13 cellular contexts compared by ENCODE assay signal in genomic region chr4:123744664-123745290, GRCh38.
DNase-seq lines count a peak whose midpoint lies in the region; ATAC-seq and TF ChIP-seq lines count a peak whose summit lies in the region.
"Had no signal": no experiment of that assay in that cellular context is flagged by ENCODE, and none has a peak within 500 bp of the region (broad histone marks: within the 10 kb centered on the region; RNA-seq: fewer than 3 reads in every experiment).

No MANE protein-coding gene starts in this region.

- H3K4me1 ChIP-seq in left lung (peaks cover 4 to 33% of the 10 kb centered on the region in 2 donors), smooth muscle cell (ENCODE audit: low read depth) (peaks cover 8% of the 10 kb centered on the region)

- ATAC-seq in left lung, result peak; percentile 57
- no peak for ATAC-seq in activated naive CD8-positive, alpha-beta T cell treated with anti-CD3 and anti-CD28 coated beads, Interleukin-2, amount 50 U/mL, for 24 hours
- ATAC-seq: HCT116, T-cell had no signal

- H3K9me3 Mint-ChIP-seq in T-helper 2 cell treated with Interferon-gamma antibody and Interleukin-4, amounts not matched to agents 5 μg/mL and 100 μg/mL, for 36 hours, result no peaks in the 10 kb centered on the region
- H3K9me3 Mint-ChIP-seq in activated naive CD8-positive, alpha-beta T cell treated with anti-CD3 and anti-CD28 coated beads, Interleukin-2, amount 50 U/mL, for 24 hours, result no peaks in the 10 kb centered on the region
- H3K9me3 Mint-ChIP-seq: T-cell had no signal

- H3K9me3 ChIP-seq in left lung (no peaks in the 10 kb centered on the region), smooth muscle cell (replicated peaks; ENCODE audit: low read depth) (no peaks in the 10 kb centered on the region)

- TF ChIP-seq CTCF in choroid plexus epithelial cell (conservative IDR thresholded peaks at IDR 0.05; ENCODE audit: low read depth, low read length), result no peak
- TF ChIP-seq CTCF in left lung (IDR thresholded peaks at IDR 0.05), result no peak
- no peak for TF ChIP-seq CTCF in smooth muscle cell (IDR thresholded peaks at IDR 0.05; ENCODE audit: borderline replicate concordance, insufficient read depth, poor library complexity, severe bottlenecking)

- peak overlapping the region; percentile 39 for H3K4me3 ChIP-seq in choroid plexus epithelial cell (ENCODE audit: low read depth, low read length)
- no peak overlapping the region for H3K4me3 ChIP-seq in left lung
- H3K4me3 ChIP-seq in smooth muscle cell, result no peak overlapping the region

- peaks cover 14% of the 10 kb centered on the region for H3K27me3 Mint-ChIP-seq in T-helper 2 cell treated with Interferon-gamma antibody and Interleukin-4, amounts not matched to agents 5 μg/mL and 100 μg/mL, for 36 hours (ENCODE audit: low read depth)
- H3K27me3 Mint-ChIP-seq in activated naive CD8-positive, alpha-beta T cell treated with anti-CD3 and anti-CD28 coated beads, Interleukin-2, amount 50 U/mL, for 24 hours, result peaks cover 9% of the 10 kb centered on the region

- no peaks in the 10 kb centered on the region for H4K20me1 ChIP-seq in smooth muscle cell (ENCODE audit: low read depth)

- H3K27ac Mint-ChIP-seq in T-helper 2 cell treated with Interferon-gamma antibody and Interleukin-4, amounts not matched to agents 5 μg/mL and 100 μg/mL, for 36 hours, result no peak overlapping the region
- no peak overlapping the region for H3K27ac Mint-ChIP-seq in activated naive CD8-positive, alpha-beta T cell treated with anti-CD3 and anti-CD28 coated beads, Interleukin-2, amount 50 U/mL, for 24 hours
- H3K27ac Mint-ChIP-seq: T-cell had no signal

- no peak overlapping the region for H3K9ac ChIP-seq in smooth muscle cell (ENCODE audit: low read depth)

- no peaks in the 10 kb centered on the region for H3K36me3 Mint-ChIP-seq in T-helper 2 cell treated with Interferon-gamma antibody and Interleukin-4, amounts not matched to agents 5 μg/mL and 100 μg/mL, for 36 hours (ENCODE audit: low read depth)
- H3K36me3 Mint-ChIP-seq in activated naive CD8-positive, alpha-beta T cell treated with anti-CD3 and anti-CD28 coated beads, Interleukin-2, amount 50 U/mL, for 24 hours (ENCODE audit: low read depth), result no peaks in the 10 kb centered on the region
- H3K36me3 Mint-ChIP-seq: T-cell had no signal

- H3K27me3 ChIP-seq in left lung, result no peaks in the 10 kb centered on the region
- H3K27me3 ChIP-seq in smooth muscle cell (ENCODE audit: low read depth), result no peaks in the 10 kb centered on the region

- no peaks in the 10 kb centered on the region for H3K79me2 ChIP-seq in smooth muscle cell (ENCODE audit: low read depth)

- no peak overlapping the region for H3K4me3 Mint-ChIP-seq in T-helper 2 cell treated with Interferon-gamma antibody and Interleukin-4, amounts not matched to agents 5 μg/mL and 100 μg/mL, for 36 hours
- no peak overlapping the region for H3K4me3 Mint-ChIP-seq in activated naive CD8-positive, alpha-beta T cell treated with anti-CD3 and anti-CD28 coated beads, Interleukin-2, amount 50 U/mL, for 24 hours
- H3K4me3 Mint-ChIP-seq: T-cell had no signal

- H2AFZ ChIP-seq in smooth muscle cell (ENCODE audit: low read depth), result peak overlapping the region; percentile 75

- H3K4me1 Mint-ChIP-seq in T-helper 2 cell treated with Interferon-gamma antibody and Interleukin-4, amounts not matched to agents 5 μg/mL and 100 μg/mL, for 36 hours (ENCODE audit: low read depth), result no peaks in the 10 kb centered on the region
- H3K4me1 Mint-ChIP-seq in activated naive CD8-positive, alpha-beta T cell treated with anti-CD3 and anti-CD28 coated beads, Interleukin-2, amount 50 U/mL, for 24 hours, result no peaks in the 10 kb centered on the region

- H3K27ac ChIP-seq in left lung (peak overlapping the region in 1 of 2 donors; percentile 53), smooth muscle cell (ENCODE audit: low read depth) (no peak overlapping the region)

- H3K36me3 ChIP-seq in left lung (no peaks in the 10 kb centered on the region), smooth muscle cell (ENCODE audit: low read depth) (no peaks in the 10 kb centered on the region)

- intact Hi-C loops in left lung (cut with DNase I), result no loop called here

- peak overlapping the region; percentile 19 for H3K4me2 ChIP-seq in smooth muscle cell

- no peaks in the 10 kb centered on the region for H3F3A ChIP-seq in smooth muscle cell (ENCODE audit: low read depth)

- WGBS in smooth muscle cell (ENCODE audit: low lambda C conversion rate), result 75% methylated on average over 8 of the region's 8 CpGs

- DNase-seq in NCI-H226 (peak; percentile 83), choroid plexus epithelial cell (ENCODE audit: low read depth) (peak; percentile 94), left lung (no peak), smooth muscle cell (lab: John Stamatoyannopoulos, UW; ENCODE audit: unreplicated experiment) (no peak), LoVo (ENCODE audit: low spot score) (no peak)
- DNase-seq in activated CD4-positive, alpha-beta T cell treated with anti-CD3 and anti-CD28 coated beads, Interleukin-2, amount 50 U/mL, for 4 hours, result no peak
- no peak for DNase-seq in T-helper 2 cell treated with Interferon-gamma antibody and Interleukin-4, amounts not matched to agents 5 μg/mL and 100 μg/mL, for 36 hours (ENCODE audit: low spot score)
- DNase-seq in activated naive CD8-positive, alpha-beta T cell treated with anti-CD3 and anti-CD28 coated beads, Interleukin-2, amount 50 U/mL, for 24 hours, result no peak
- DNase-seq: DMS79; effector memory CD4-positive, alpha-beta T cell; NCI-H446; T-cell had no signal

Comparison
In these comparisons a context has a peak if more than half of its experiments do, and no peak if none do; other contexts are left out.
1. DNase-seq: peak in NCI-H226 (single experiment) and choroid plexus epithelial cell (single experiment); none in left lung (0 of 2), smooth muscle cell (single experiment), LoVo (single experiment), activated CD4-positive, alpha-beta T cell treated with anti-CD3 and anti-CD28 coated beads, Interleukin-2, amount 50 U/mL, for 4 hours (0 of 2), T-helper 2 cell treated with Interferon-gamma antibody and Interleukin-4, amounts not matched to agents 5 μg/mL and 100 μg/mL, for 36 hours (single experiment) and activated naive CD8-positive, alpha-beta T cell treated with anti-CD3 and anti-CD28 coated beads, Interleukin-2, amount 50 U/mL, for 24 hours (single experiment).